3 cellular contexts compared by ENCODE assay signal in the genomic region with DNA sequence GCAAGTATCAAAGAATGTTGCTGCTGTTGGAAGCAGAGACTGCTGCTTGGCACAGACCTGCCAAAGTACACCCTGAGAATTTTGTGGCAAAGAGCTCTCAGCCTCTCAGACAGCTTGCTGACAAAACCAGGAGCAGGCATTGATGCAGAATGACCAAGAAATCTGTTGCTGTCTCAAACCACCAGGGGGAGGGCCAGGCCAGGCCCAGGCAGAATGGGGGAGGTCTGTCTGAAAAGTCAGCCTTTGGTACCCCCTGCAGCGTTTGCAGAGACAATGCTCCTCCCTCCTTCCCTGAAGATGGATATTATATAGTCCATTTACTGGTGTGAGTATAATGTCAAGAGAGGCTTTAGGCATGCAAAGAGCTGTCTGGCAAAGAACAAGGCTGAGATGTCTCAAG.
TF ChIP-seq lines count a peak whose summit lies in the region.

No MANE protein-coding gene starts in this region.

TF ChIP-seq in HEK293, 187 proteins besides CTCF, POLR2A, EP300 and RAD21:
- no peak for TF ChIP-seq ZNF747 (tag by site-specific recombination; IDR thresholded peaks at IDR 0.05)
- peak; percentile 37 for TF ChIP-seq ZNF654 (tag by site-specific recombination; IDR thresholded peaks at IDR 0.05; ENCODE audit: low read depth)
- no peak for TF ChIP-seq ZNF510 (tag by site-specific recombination; IDR thresholded peaks at IDR 0.05; ENCODE audit: insufficient replicate concordance)
- no peak for TF ChIP-seq ZNF707 (tag by site-specific recombination; IDR thresholded peaks at IDR 0.05)
- TF ChIP-seq GLIS1 (tag by site-specific recombination; IDR thresholded peaks at IDR 0.05) = peak; percentile 45

TF ChIP-seq in SK-N-SH treated with all-trans-retinoic acid at 6 μM for 48 hours, 23 proteins besides CTCF, POLR2A, EP300 and RAD21:
- no peak for TF ChIP-seq ARNTL (CRISPR knock-in tag; IDR thresholded peaks at IDR 0.05; ENCODE audit: borderline replicate concordance, low read depth)
- TF ChIP-seq ZC3H10 (CRISPR knock-in tag; IDR thresholded peaks at IDR 0.05) = no peak
- TF ChIP-seq, protein P1, sequence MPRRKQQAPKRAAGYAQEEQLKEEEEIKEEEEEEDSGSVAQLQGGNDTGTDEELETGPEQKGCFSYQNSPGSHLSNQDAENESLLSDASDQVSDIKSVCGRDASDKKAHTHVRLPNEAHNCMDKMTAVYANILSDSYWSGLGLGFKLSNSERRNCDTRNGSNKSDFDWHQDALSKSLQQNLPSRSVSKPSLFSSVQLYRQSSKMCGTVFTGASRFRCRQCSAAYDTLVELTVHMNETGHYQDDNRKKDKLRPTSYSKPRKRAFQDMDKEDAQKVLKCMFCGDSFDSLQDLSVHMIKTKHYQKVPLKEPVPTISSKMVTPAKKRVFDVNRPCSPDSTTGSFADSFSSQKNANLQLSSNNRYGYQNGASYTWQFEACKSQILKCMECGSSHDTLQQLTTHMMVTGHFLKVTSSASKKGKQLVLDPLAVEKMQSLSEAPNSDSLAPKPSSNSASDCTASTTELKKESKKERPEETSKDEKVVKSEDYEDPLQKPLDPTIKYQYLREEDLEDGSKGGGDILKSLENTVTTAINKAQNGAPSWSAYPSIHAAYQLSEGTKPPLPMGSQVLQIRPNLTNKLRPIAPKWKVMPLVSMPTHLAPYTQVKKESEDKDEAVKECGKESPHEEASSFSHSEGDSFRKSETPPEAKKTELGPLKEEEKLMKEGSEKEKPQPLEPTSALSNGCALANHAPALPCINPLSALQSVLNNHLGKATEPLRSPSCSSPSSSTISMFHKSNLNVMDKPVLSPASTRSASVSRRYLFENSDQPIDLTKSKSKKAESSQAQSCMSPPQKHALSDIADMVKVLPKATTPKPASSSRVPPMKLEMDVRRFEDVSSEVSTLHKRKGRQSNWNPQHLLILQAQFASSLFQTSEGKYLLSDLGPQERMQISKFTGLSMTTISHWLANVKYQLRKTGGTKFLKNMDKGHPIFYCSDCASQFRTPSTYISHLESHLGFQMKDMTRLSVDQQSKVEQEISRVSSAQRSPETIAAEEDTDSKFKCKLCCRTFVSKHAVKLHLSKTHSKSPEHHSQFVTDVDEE (CRISPR knock-in tag; IDR thresholded peaks at IDR 0.05) = no peak
- no peak for TF ChIP-seq BACH2 (CRISPR knock-in tag; IDR thresholded peaks at IDR 0.05; ENCODE audit: borderline replicate concordance)
- TF ChIP-seq, protein P2, sequence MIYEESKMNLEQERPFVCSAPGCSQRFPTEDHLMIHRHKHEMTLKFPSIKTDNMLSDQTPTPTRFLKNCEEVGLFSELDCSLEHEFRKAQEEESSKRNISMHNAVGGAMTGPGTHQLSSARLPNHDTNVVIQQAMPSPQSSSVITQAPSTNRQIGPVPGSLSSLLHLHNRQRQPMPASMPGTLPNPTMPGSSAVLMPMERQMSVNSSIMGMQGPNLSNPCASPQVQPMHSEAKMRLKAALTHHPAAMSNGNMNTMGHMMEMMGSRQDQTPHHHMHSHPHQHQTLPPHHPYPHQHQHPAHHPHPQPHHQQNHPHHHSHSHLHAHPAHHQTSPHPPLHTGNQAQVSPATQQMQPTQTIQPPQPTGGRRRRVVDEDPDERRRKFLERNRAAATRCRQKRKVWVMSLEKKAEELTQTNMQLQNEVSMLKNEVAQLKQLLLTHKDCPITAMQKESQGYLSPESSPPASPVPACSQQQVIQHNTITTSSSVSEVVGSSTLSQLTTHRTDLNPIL (CRISPR knock-in tag; IDR thresholded peaks at IDR 0.05; ENCODE audit: low read depth) = no peak
- no peak for TF ChIP-seq ZFP30 (CRISPR knock-in tag; IDR thresholded peaks at IDR 0.05)
- TF ChIP-seq PPARA (CRISPR knock-in tag; IDR thresholded peaks at IDR 0.05; ENCODE audit: borderline replicate concordance) = no peak
- TF ChIP-seq, protein P3, sequence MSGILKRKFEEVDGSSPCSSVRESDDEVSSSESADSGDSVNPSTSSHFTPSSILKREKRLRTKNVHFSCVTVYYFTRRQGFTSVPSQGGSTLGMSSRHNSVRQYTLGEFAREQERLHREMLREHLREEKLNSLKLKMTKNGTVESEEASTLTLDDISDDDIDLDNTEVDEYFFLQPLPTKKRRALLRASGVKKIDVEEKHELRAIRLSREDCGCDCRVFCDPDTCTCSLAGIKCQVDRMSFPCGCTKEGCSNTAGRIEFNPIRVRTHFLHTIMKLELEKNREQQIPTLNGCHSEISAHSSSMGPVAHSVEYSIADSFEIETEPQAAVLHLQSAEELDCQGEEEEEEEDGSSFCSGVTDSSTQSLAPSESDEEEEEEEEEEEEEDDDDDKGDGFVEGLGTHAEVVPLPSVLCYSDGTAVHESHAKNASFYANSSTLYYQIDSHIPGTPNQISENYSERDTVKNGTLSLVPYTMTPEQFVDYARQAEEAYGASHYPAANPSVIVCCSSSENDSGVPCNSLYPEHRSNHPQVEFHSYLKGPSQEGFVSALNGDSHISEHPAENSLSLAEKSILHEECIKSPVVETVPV (CRISPR knock-in tag; IDR thresholded peaks at IDR 0.05) = no peak
- no peak for TF ChIP-seq ZNF8 (CRISPR knock-in tag; IDR thresholded peaks at IDR 0.05)
- TF ChIP-seq OSR1 (CRISPR knock-in tag; IDR thresholded peaks at IDR 0.05) = no peak

TF ChIP-seq in HepG2, 621 proteins besides CTCF, POLR2A, EP300 and RAD21:
- TF ChIP-seq ZMAT3 (CRISPR knock-in tag; conservative IDR thresholded peaks at IDR 0.05) (no peak), STAG1 (CRISPR knock-in tag; IDR thresholded peaks at IDR 0.05) (peak; percentile 31; the same call in 1 of the 2 replicates)
